Comparison of ENCODE assay signal across 8 cellular contexts in the genomic region with DNA sequence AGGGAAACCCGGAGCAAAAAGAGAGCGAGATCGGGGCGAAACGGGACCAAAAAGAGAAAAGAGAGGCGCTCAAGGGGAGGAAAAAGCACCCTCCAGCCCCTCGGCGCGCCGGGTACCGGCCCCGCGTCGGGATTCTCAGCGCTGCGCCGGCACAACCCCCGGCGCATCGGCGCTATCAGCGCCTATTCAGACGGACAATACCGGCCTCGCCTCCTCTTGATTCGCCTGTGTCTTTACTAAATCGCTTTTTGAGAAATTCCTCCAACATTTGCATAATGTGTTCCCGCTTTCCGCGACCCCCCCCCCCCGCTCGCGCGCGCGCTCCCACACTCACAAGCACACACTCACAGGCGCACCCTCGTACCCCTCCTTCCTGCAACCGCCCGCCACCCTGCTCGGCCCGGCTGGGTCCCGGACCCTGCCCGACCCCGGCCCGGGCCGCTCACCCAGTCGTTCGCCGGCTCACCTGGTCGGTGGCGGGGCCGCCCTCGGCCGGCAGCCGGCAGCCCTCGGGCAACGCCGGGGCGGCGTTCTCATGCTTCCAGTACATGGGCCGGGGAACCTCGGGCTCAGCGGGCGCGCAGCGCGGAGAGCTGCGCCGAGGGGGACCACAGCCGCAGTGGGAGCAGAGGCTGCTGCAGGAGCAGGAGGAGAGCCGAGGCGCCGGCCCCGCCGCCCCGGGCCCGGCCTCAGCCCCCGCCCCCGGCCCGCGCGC. TPM values are rescaled to one million over a fixed set of nuclear protein-coding genes. Genes with fewer than 3 reads are reported as not detected.
DNase-seq lines count a peak whose midpoint lies in the region; ATAC-seq and TF ChIP-seq lines count a peak whose summit lies in the region.

No MANE protein-coding gene starts in this region.

- peaks cover 4% of the 10 kb centered on the region; the same call in 1 of the 2 replicates for H3K4me1 ChIP-seq in iPS-20b (ENCODE audit: insufficient read depth, low read length)

- POLR2A ChIA-PET in activated CD8-positive, alpha-beta T cell treated with anti-CD3 and anti-CD28 coated beads for 36 hours (lab: Charles Lee): no interaction called here

- TF ChIP-seq CTCF in activated CD8-positive, alpha-beta T cell treated with anti-CD3 and anti-CD28 coated beads for 36 hours (IDR thresholded peaks at IDR 0.05): no peak

- no peak for TF ChIP-seq POLR2A in GM18505 (IDR thresholded peaks at IDR 0.05; ENCODE audit: borderline replicate concordance, extremely low read depth, insufficient read depth, insufficient read length)

- CTCF ChIA-PET in activated CD8-positive, alpha-beta T cell treated with anti-CD3 and anti-CD28 coated beads for 36 hours (lab: Charles Lee): no interaction called here

- peak overlapping the region; percentile 45; the same call in 1 of the 2 replicates for H3K4me3 ChIP-seq in iPS-20b (ENCODE audit: low read length)

- intact Hi-C loops in activated CD8-positive, alpha-beta T cell treated with anti-CD3 and anti-CD28 coated beads for 36 hours (cut with micrococcal nuclease): no loop called here

- H3K36me3 Mint-ChIP-seq in activated CD8-positive, alpha-beta T cell treated with anti-CD3 and anti-CD28 coated beads for 36 hours (ENCODE audit: low read depth): no peaks in the 10 kb centered on the region

- peaks cover 29% of the 10 kb centered on the region for H3K27me3 Mint-ChIP-seq in activated CD8-positive, alpha-beta T cell treated with anti-CD3 and anti-CD28 coated beads for 36 hours
- H3K27me3 Mint-ChIP-seq in stimulated activated naive CD8-positive, alpha-beta T cell treated with anti-CD3 and anti-CD28 coated beads, Interleukin-15, amount 100 ng/mL, for 72 hours: peaks cover 40% of the 10 kb centered on the region

- no peaks in the 10 kb centered on the region for H3K36me3 ChIP-seq in iPS-20b (ENCODE audit: insufficient read depth, low read depth, low read length)

- no peak overlapping the region for H3K9ac ChIP-seq in iPS-20b (ENCODE audit: low read depth, low read length)

- ATAC-seq in activated CD8-positive, alpha-beta T cell treated with anti-CD3 and anti-CD28 coated beads for 36 hours: peak; percentile 30
- ATAC-seq in stimulated activated naive CD8-positive, alpha-beta T cell treated with anti-CD3 and anti-CD28 coated beads, Interleukin-15, amount 100 ng/mL, for 72 hours: peak; percentile 42
- no peak for ATAC-seq in GM18505 (IDR thresholded peaks at IDR 0.05; ENCODE audit: unreplicated experiment)

- no peaks in the 10 kb centered on the region for H3K9me3 Mint-ChIP-seq in activated CD8-positive, alpha-beta T cell treated with anti-CD3 and anti-CD28 coated beads for 36 hours
- H3K9me3 Mint-ChIP-seq in stimulated activated naive CD8-positive, alpha-beta T cell treated with anti-CD3 and anti-CD28 coated beads, Interleukin-15, amount 100 ng/mL, for 72 hours: no peaks in the 10 kb centered on the region

- peak; percentile 25 for DNase-seq in NCI-H2227 (lab: John Stamatoyannopoulos, UW; ENCODE audit: unreplicated experiment)
- DNase-seq in NCI-H2227 treated with DMSO at 0.1 percent for 48 hours (lab: John Stamatoyannopoulos, UW): no peak
- no peak for DNase-seq in activated CD8-positive, alpha-beta T cell treated with anti-CD3 and anti-CD28 coated beads for 36 hours
- DNase-seq in stimulated activated naive CD8-positive, alpha-beta T cell treated with anti-CD3 and anti-CD28 coated beads, Interleukin-15, amount 100 ng/mL, for 72 hours: no peak
- DNase-seq in GM19240 (ENCODE audit: insufficient read length, low spot score): no peak
- DNase-seq in NOMO-1 (lab: John Stamatoyannopoulos, UW; ENCODE audit: unreplicated experiment in 2 of 2): no peak

- H3K27ac Mint-ChIP-seq in activated CD8-positive, alpha-beta T cell treated with anti-CD3 and anti-CD28 coated beads for 36 hours: no peak overlapping the region
- H3K27ac Mint-ChIP-seq in stimulated activated naive CD8-positive, alpha-beta T cell treated with anti-CD3 and anti-CD28 coated beads, Interleukin-15, amount 100 ng/mL, for 72 hours: no peak overlapping the region

- H3K27ac ChIP-seq in iPS-20b (ENCODE audit: low read length): no peak overlapping the region

- H3K4me1 Mint-ChIP-seq in activated CD8-positive, alpha-beta T cell treated with anti-CD3 and anti-CD28 coated beads for 36 hours (ENCODE audit: low read depth): peaks cover 2% of the 10 kb centered on the region
- no peaks in the 10 kb centered on the region for H3K4me1 Mint-ChIP-seq in stimulated activated naive CD8-positive, alpha-beta T cell treated with anti-CD3 and anti-CD28 coated beads, Interleukin-15, amount 100 ng/mL, for 72 hours

- H3K4me3 Mint-ChIP-seq in activated CD8-positive, alpha-beta T cell treated with anti-CD3 and anti-CD28 coated beads for 36 hours: peak overlapping the region; percentile 19
- peak overlapping the region; percentile 52 to 55 for H3K4me3 Mint-ChIP-seq in stimulated activated naive CD8-positive, alpha-beta T cell treated with anti-CD3 and anti-CD28 coated beads, Interleukin-15, amount 100 ng/mL, for 72 hours

- H3K27me3 ChIP-seq in iPS-20b (ENCODE audit: insufficient read depth, low read length): peaks cover 100% of the 10 kb centered on the region

- H3K9me3 ChIP-seq in iPS-20b (ENCODE audit: insufficient read depth, low read depth, low read length): peaks cover 6% of the 10 kb centered on the region; the same call in 1 of the 2 replicates

RNA-seq across cellular contexts. Expression of a gene that starts 0.4 kb away (rescaled TPM):
- total RNA-seq in activated CD8-positive, alpha-beta T cell treated with anti-CD3 and anti-CD28 coated beads for 36 hours: under 1 TPM; 0.07 to 0.22 TPM

RNA-seq across cellular contexts. Expression of a gene that starts 36.3 kb away (rescaled TPM):
- total RNA-seq in activated CD8-positive, alpha-beta T cell treated with anti-CD3 and anti-CD28 coated beads for 36 hours: 10 to 100 TPM; 24.3 to 28.6 TPM

RNA-seq across cellular contexts. Expression of a gene that starts 36.3 kb away (rescaled TPM):
- total RNA-seq in activated CD8-positive, alpha-beta T cell treated with anti-CD3 and anti-CD28 coated beads for 36 hours: 10 to 100 TPM; 69.8 to 76.0 TPM
